ENCODE assay signal across 9 cellular contexts in the genomic region with DNA sequence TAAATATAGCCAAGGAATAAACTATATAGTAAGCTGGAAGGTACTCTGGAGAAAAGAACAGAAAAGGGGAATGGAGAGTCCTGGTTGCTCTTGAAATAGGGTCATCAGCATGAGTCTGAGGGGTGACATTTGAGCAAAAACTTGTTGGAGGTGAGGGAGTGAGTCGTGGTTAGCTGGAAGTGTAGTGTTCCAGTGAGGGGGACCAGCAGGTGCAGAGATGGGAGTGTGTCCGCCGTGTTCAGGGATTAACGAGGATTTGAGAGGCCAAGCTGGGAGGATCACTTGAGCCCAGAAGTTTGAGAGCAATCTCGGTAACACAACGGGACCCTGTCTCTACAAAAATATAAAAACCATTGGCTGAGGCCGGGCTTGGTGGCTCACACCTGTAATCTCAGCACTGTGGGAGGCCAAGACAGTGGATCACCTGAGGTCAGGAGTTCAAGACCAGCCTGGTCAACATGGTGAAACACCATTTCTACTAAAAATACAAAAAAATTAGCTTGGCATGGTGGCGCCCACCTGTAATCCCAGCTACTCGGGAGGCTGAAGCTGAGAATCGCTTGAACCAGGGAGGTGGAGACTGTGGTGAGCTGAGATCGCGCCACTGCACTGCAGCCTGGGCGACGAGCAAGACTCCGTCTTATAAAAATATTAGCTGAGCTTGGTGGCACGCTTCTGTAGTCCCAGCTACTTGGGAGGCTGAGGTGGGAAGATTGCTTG. TPM values are rescaled to one million over a fixed set of nuclear protein-coding genes. Genes with fewer than 3 reads are reported as not detected.
A peak's percentile ranks its signal among the peaks of the same experiment; 100 is the strongest.
DNase-seq lines count a peak whose midpoint lies in the region; ATAC-seq, FAIRE-seq and TF ChIP-seq lines count a peak whose summit lies in the region.
"Had no signal": no experiment of that assay in that cellular context is flagged by ENCODE, and none has a peak within 500 bp of the region (broad histone marks: within the 10 kb centered on the region; RNA-seq: fewer than 3 reads in every experiment).

No MANE protein-coding gene starts in this region.

- peak overlapping the region; percentile 90; the same call in 1 of the 2 replicates for H3K9ac ChIP-seq in HUES48 (ENCODE audit: low read depth, low read length)

- ATAC-seq in A549, result no peak
- ATAC-seq in HG03039 (IDR thresholded peaks at IDR 0.05; ENCODE audit: unreplicated experiment), result no peak

- WGBS in A549 (ENCODE audit: missing lambda C conversion rate), result 86% methylated on average over 16 of the region's 16 CpGs

- CTCF ChIA-PET in A549 (lab: Yijun Ruan, JAX), result interaction anchor here (0.6 to 14.2 kb wide), 12 partner anchors 11 to 225 kb away, joined by 3 to 279 read pairs (median 6); a partner anchor contains a TSS

- POLR2A ChIA-PET in A549 (lab: Yijun Ruan, JAX), result interaction anchor here (1.2 to 1.6 kb wide), 2 partner anchors 11 to 68 kb away, joined by 4 to 8 read pairs; a partner anchor contains a TSS

- peaks cover 23% of the 10 kb centered on the region for H3K36me3 ChIP-seq in HUES48 (ENCODE audit: control insufficient read depth, insufficient read depth, low read length)
- H3K36me3 ChIP-seq in breast epithelium, result no peaks in the 10 kb centered on the region

- peak overlapping the region; percentile 76 for H3K4me2 ChIP-seq in A549

- intact Hi-C loops in breast epithelium (cut with DNase I; ENCODE audit: low total_unique reads), result no loop called here

- TF ChIP-seq POLR2A in A549 (IDR thresholded peaks at IDR 0.05; ENCODE audit: low read length) (no peak), breast epithelium (IDR thresholded peaks at IDR 0.05) (no peak)

- H3K27ac ChIP-seq in A549 (peak overlapping the region; percentile 86 to 90), HUES48 (ENCODE audit: low read depth, low read length) (no peak overlapping the region), breast epithelium (peak overlapping the region in 1 of 2 donors; percentile 95)

- H3K9me3 ChIP-seq in A549 (no peaks in the 10 kb centered on the region), HUES48 (ENCODE audit: control insufficient read depth, insufficient read depth, low read length) (no peaks in the 10 kb centered on the region), breast epithelium (no peaks in the 10 kb centered on the region), mononuclear cell (ENCODE audit: low read depth, low read length) (no peaks in the 10 kb centered on the region)

- H3K4me3 ChIP-seq in A549, result peak overlapping the region; percentile 80
- H3K4me3 ChIP-seq in HUES48 (ENCODE audit: low read depth, low read length), result peak overlapping the region; percentile 95
- peak overlapping the region; percentile 84 to 98 (median 88) for H3K4me3 ChIP-seq in breast epithelium
- H3K4me3 ChIP-seq in mononuclear cell (ENCODE audit: low read length), result peak overlapping the region; percentile 99

- H3K4me1 ChIP-seq in A549 (peaks cover 26% of the 10 kb centered on the region; the same call in 2 of the 3 replicates), HUES48 (ENCODE audit: control insufficient read depth, insufficient read depth, low read length) (no peaks in the 10 kb centered on the region), breast epithelium (peaks cover 10 to 22% of the 10 kb centered on the region in 2 donors), mononuclear cell (ENCODE audit: insufficient read depth, low read length) (peaks cover 54% of the 10 kb centered on the region)

- TF ChIP-seq EP300 in A549 (IDR thresholded peaks at IDR 0.05), result no peak

- DNase-seq in A549 (ENCODE audit: low read depth in 1 of 2, low spot score in 1 of 2) (no peak), breast epithelium (ENCODE audit: low spot score in 2 of 2) (no peak), SHP77 (lab: John Stamatoyannopoulos, UW) (no peak), KG1 (lab: John Stamatoyannopoulos, UW) (no peak), DMS153 (lab: John Stamatoyannopoulos, UW) (no peak)
- DNase-seq: NCI-H187 had no signal

- TF ChIP-seq CTCF in A549 (IDR thresholded peaks at IDR 0.05) (no peak), breast epithelium (IDR thresholded peaks at IDR 0.05) (no peak)

- no peak for TF ChIP-seq RAD21 in A549 (conservative IDR thresholded peaks at IDR 0.05 in 1 of 2, IDR thresholded peaks at IDR 0.05 in 1 of 2)

- no peaks in the 10 kb centered on the region for H3K27me3 ChIP-seq in HUES48 (ENCODE audit: control insufficient read depth, insufficient read depth, low read length)
- H3K27me3 ChIP-seq in breast epithelium, result no peaks in the 10 kb centered on the region
- H3K27me3 ChIP-seq in mononuclear cell (ENCODE audit: insufficient read depth, low read length), result no peaks in the 10 kb centered on the region

- FAIRE-seq in A549 (lab: Jason Lieb, UNC), result no peak

TF ChIP-seq in A549, 52 proteins besides CTCF, POLR2A, EP300 and RAD21:
- TF ChIP-seq CBX8 (IDR thresholded peaks at IDR 0.05) (no peak), CHD4 (IDR thresholded peaks at IDR 0.05; ENCODE audit: borderline replicate concordance) (no peak)
- TF ChIP-seq, protein P1, sequence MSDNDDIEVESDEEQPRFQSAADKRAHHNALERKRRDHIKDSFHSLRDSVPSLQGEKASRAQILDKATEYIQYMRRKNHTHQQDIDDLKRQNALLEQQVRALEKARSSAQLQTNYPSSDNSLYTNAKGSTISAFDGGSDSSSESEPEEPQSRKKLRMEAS (IDR thresholded peaks at IDR 0.05), result no peak

RNA-seq across cellular contexts. Expression of a gene that starts 1.1 kb away (rescaled TPM):
- 133 and 186 TPM in 2 replicates for polyA plus RNA-seq in A549 (2011; rRNA removed)
- 147 and 165 TPM in 2 replicates for polyA plus RNA-seq in A549 (2012; cell fraction: cytosol; rRNA removed)
- 393 and 418 TPM in 2 replicates for polyA plus RNA-seq in A549 (2012; cell fraction: nucleus; rRNA removed)
- polyA plus RNA-seq in A549 (2017; fragmentation: RNase III; extraction: RNeasy Plus Mini Kit Qiagen cat#74134 plus additional on column Dnase treatment), result 200 to 223 TPM (median 222 TPM) in 3 replicates
- polyA minus RNA-seq in A549 (2011; rRNA and poly(A)+ RNA removed), result 133 and 149 TPM in 2 replicates
- 100 to 1,000 TPM in 2 of 3 donors, 10 to 100 TPM in 1; 74.3 to 115 (median 103) TPM for total RNA-seq in breast epithelium
- 124 TPM for total RNA-seq in mononuclear cell

RNA-seq across cellular contexts. Expression of a gene that starts 10.8 kb away (rescaled TPM):
- polyA plus RNA-seq in A549 (2011; rRNA removed) (4,855 and 5,722 TPM in 2 replicates), A549 (2017; fragmentation: RNase III; extraction: RNeasy Plus Mini Kit Qiagen cat#74134 plus additional on column Dnase treatment) (4,280 to 4,348 TPM (median 4,297 TPM) in 3 replicates)
- 15,003 and 17,959 TPM in 2 replicates for polyA plus RNA-seq in A549 (2012; cell fraction: cytosol; rRNA removed)
- polyA plus RNA-seq in A549 (2012; cell fraction: nucleus; rRNA removed), result 8,488 and 9,467 TPM in 2 replicates
- polyA minus RNA-seq in A549 (2011; rRNA and poly(A)+ RNA removed), result 5,249 and 5,947 TPM in 2 replicates
- total RNA-seq in breast epithelium (1,000 to 10,000 TPM; 1,681 to 3,245 (median 1,756) TPM), mononuclear cell (71.4 TPM)

RNA-seq across cellular contexts. Expression of a gene that starts 34.1 kb away (rescaled TPM):
- 21.6 and 35.1 TPM in 2 replicates for polyA plus RNA-seq in A549 (2011; rRNA removed)
- 17.7 and 23.5 TPM in 2 replicates for polyA plus RNA-seq in A549 (2012; cell fraction: cytosol; rRNA removed)
- polyA plus RNA-seq in A549 (2012; cell fraction: nucleus; rRNA removed), result 94.8 and 104 TPM in 2 replicates
- 32.2 to 41.7 TPM (median 39.1 TPM) in 3 replicates for polyA plus RNA-seq in A549 (2017; fragmentation: RNase III; extraction: RNeasy Plus Mini Kit Qiagen cat#74134 plus additional on column Dnase treatment)
- 43.4 and 45.6 TPM in 2 replicates for polyA minus RNA-seq in A549 (2011; rRNA and poly(A)+ RNA removed)
- total RNA-seq in breast epithelium, result 10 to 100 TPM in 2 of 3 donors, 1 to 10 TPM in 1; 8.0 to 11.8 (median 10.2) TPM
- total RNA-seq in mononuclear cell, result 21.5 TPM

RNA-seq across cellular contexts. Expression of a gene that starts 34.1 kb away (rescaled TPM):
- 234 and 246 TPM in 2 replicates for polyA plus RNA-seq in A549 (2011; rRNA removed)
- polyA plus RNA-seq in A549 (2012; cell fraction: cytosol; rRNA removed), result 370 and 374 TPM in 2 replicates
- polyA plus RNA-seq in A549 (2012; cell fraction: nucleus; rRNA removed), result 384 and 439 TPM in 2 replicates
- polyA plus RNA-seq in A549 (2017; fragmentation: RNase III; extraction: RNeasy Plus Mini Kit Qiagen cat#74134 plus additional on column Dnase treatment), result 196 to 206 TPM (median 204 TPM) in 3 replicates
- 284 and 290 TPM in 2 replicates for polyA minus RNA-seq in A549 (2011; rRNA and poly(A)+ RNA removed)
- 10 to 100 TPM; 39.4 to 45.6 (median 41.1) TPM for total RNA-seq in breast epithelium
- 17.1 TPM for total RNA-seq in mononuclear cell

RNA-seq across cellular contexts. Expression of a gene that starts 39.9 kb away (rescaled TPM):
- polyA plus RNA-seq in A549 (2011; rRNA removed) (29.1 and 35.6 TPM in 2 replicates), A549 (2017; fragmentation: RNase III; extraction: RNeasy Plus Mini Kit Qiagen cat#74134 plus additional on column Dnase treatment) (16.5 to 22.1 TPM (median 18.3 TPM) in 3 replicates)
- 37.1 and 59.9 TPM in 2 replicates for polyA plus RNA-seq in A549 (2012; cell fraction: cytosol; rRNA removed)
- polyA plus RNA-seq in A549 (2012; cell fraction: nucleus; rRNA removed), result 113 and 124 TPM in 2 replicates
- 13.2 and 18.9 TPM in 2 replicates for polyA minus RNA-seq in A549 (2011; rRNA and poly(A)+ RNA removed)
- total RNA-seq in breast epithelium (100 to 1,000 TPM in 2 of 3 donors, 10 to 100 TPM in 1; 91.7 to 299 (median 143) TPM), mononuclear cell (676 TPM)

Comparison
In these comparisons a context has a peak if more than half of its experiments do, and no peak if none do; other contexts are left out.
1. RNA of a gene that starts 10.8 kb away (total RNA-seq): 1,681 to 3,245 TPM in breast epithelium; 71.4 TPM in mononuclear cell (single experiment); every median in the first group is over 10 times any median in the second.
2. Peak in every context shown above with its lines, with median percentiles within 50 percentile points of each other: H3K4me3 ChIP-seq.